In genomic region chr2:26076001-26076587, GRCh38 we compare ENCODE assay signal across 1 cellular context.
TF ChIP-seq lines count a peak whose summit lies in the region.

No MANE protein-coding gene starts in this region.

TF ChIP-seq in SK-N-SH treated with all-trans-retinoic acid at 6 μM for 48 hours, 23 proteins besides CTCF, POLR2A, EP300 and RAD21 (continued from another document):
- TF ChIP-seq CSRNP3 (CRISPR knock-in tag; IDR thresholded peaks at IDR 0.05) (no peak), BACH2 (CRISPR knock-in tag; IDR thresholded peaks at IDR 0.05; ENCODE audit: borderline replicate concordance) (no peak), ZFP30 (CRISPR knock-in tag; IDR thresholded peaks at IDR 0.05) (no peak), PATZ1 (CRISPR knock-in tag; IDR thresholded peaks at IDR 0.05; ENCODE audit: borderline replicate concordance) (no peak), ZC3H10 (CRISPR knock-in tag; IDR thresholded peaks at IDR 0.05) (no peak), OSR1 (CRISPR knock-in tag; IDR thresholded peaks at IDR 0.05) (no peak)
